In the genomic region with DNA sequence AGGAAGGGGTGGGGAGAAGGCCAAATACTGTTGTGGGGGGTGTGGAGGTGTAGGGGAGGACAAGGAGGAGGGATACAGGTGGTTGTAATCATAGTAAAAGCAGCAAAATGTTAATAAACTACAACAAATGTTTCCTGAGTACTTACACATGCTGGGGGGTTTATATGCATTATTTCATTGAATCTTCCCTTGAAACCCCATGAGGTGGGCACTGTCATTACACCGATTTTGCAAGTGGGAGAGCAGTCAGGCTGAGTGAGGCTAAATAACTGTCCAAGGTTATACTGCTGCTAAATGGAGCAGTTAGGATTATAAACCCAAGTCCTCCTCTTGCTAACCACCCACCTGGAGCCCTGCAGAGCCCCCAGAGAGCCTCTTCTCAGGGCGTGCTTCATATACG, we compare ENCODE assay signal across 24 cellular contexts. TPM values are rescaled to one million over a fixed set of nuclear protein-coding genes. Genes with fewer than 3 reads are reported as not detected.
DNase-seq lines count a peak whose midpoint lies in the region; ATAC-seq and TF ChIP-seq lines count a peak whose summit lies in the region.
"Had no signal": no experiment of that assay in that cellular context is flagged by ENCODE, and none has a peak within 500 bp of the region (broad histone marks: within the 10 kb centered on the region; RNA-seq: fewer than 3 reads in every experiment).

No MANE protein-coding gene starts in this region.

- ATAC-seq in HCT116 (peak; percentile 57; the same call in 1 of the 2 replicates), WTC11 (peak; percentile 7; the same call in 1 of the 2 replicates)
- no peak for ATAC-seq in activated CD8-positive, alpha-beta T cell treated with anti-CD3 and anti-CD28 coated beads, Interleukin-2, amount 10 ng/mL, durations not matched to agents 7 days and 5 days
- no peak for ATAC-seq in CD4-positive, alpha-beta T cell (ENCODE audit: poor library complexity)

- H4K20me1 ChIP-seq in HCT116 (ENCODE audit: insufficient read depth), result no peaks in the 10 kb centered on the region

- CTCF ChIA-PET in HCT116 (lab: Charles Lee) (no interaction called here), WTC11 (lab: Charles Lee) (no interaction called here)
- CTCF ChIA-PET in activated CD8-positive, alpha-beta T cell treated with anti-CD3 and anti-CD28 coated beads, Interleukin-2, amount 10 ng/mL, durations not matched to agents 7 days and 5 days (lab: Charles Lee), result no interaction called here
- CTCF ChIA-PET in CD4-positive, alpha-beta T cell (lab: Charles Lee), result no interaction called here

- no peaks in the 10 kb centered on the region for H3K9me2 ChIP-seq in HCT116 (ENCODE audit: insufficient read depth)

- H3K9me3 ChIP-seq in HCT116 (ENCODE audit: control insufficient read depth in 1 of 2, insufficient read depth in 1 of 2, low read depth in 1 of 2, low read length in 2 of 2), result no peaks in the 10 kb centered on the region
- no peaks in the 10 kb centered on the region for H3K9me3 ChIP-seq in CD4-positive, alpha-beta T cell (ENCODE audit: control insufficient read depth, low read length)
- H3K9me3 ChIP-seq: MG63 had no signal

- BruUV-seq in HCT116 (replicated peaks; lab: Mats Ljungman, UMichigan), result no TSS peak

- RAD21 ChIA-PET in HCT116 (lab: Charles Lee; ENCODE audit: low non-redundant PET in 1 of 2, low total read pairs in 2 of 2, uncharacterized antibody in 2 of 2, unreplicated experiment in 2 of 2), result no interaction called here

- POLR2A ChIA-PET in HCT116 (lab: Charles Lee), result no interaction called here
- POLR2A ChIA-PET in WTC11 (lab: Charles Lee), result no interaction called here
- POLR2A ChIA-PET in activated CD8-positive, alpha-beta T cell treated with anti-CD3 and anti-CD28 coated beads, Interleukin-2, amount 10 ng/mL, durations not matched to agents 7 days and 5 days (lab: Charles Lee), result no interaction called here
- POLR2A ChIA-PET in CD4-positive, alpha-beta T cell (lab: Charles Lee), result no interaction called here

- H3K36me3 ChIP-seq in HCT116 (ENCODE audit: control insufficient read depth in 1 of 2, insufficient read depth in 2 of 2, low read length in 2 of 2), result no peaks in the 10 kb centered on the region
- H3K36me3 ChIP-seq: MG63 had no signal

- H3K36me3 Mint-ChIP-seq in WTC11 (no peaks in the 10 kb centered on the region), glutamatergic neuron (ENCODE audit: unreplicated experiment) (no peaks in the 10 kb centered on the region)
- no peaks in the 10 kb centered on the region for H3K36me3 Mint-ChIP-seq in activated CD8-positive, alpha-beta T cell treated with anti-CD3 and anti-CD28 coated beads, Interleukin-2, amount 10 ng/mL, durations not matched to agents 7 days and 5 days (ENCODE audit: low read depth)
- no peaks in the 10 kb centered on the region for H3K36me3 Mint-ChIP-seq in CD4-positive, alpha-beta T cell (ENCODE audit: low read depth)
- H3K36me3 Mint-ChIP-seq: CD4-positive, CD25-positive, alpha-beta regulatory T cell had no signal

- H3K27me3 Mint-ChIP-seq in WTC11 (ENCODE audit: low read depth) (no peaks in the 10 kb centered on the region), glutamatergic neuron (ENCODE audit: unreplicated experiment) (no peaks in the 10 kb centered on the region)
- H3K27me3 Mint-ChIP-seq in activated CD8-positive, alpha-beta T cell treated with anti-CD3 and anti-CD28 coated beads, Interleukin-2, amount 10 ng/mL, durations not matched to agents 7 days and 5 days (ENCODE audit: low read depth), result peaks cover 53% of the 10 kb centered on the region
- peaks cover 41% of the 10 kb centered on the region for H3K27me3 Mint-ChIP-seq in CD4-positive, alpha-beta T cell

- no peaks in the 10 kb centered on the region for H3K79me2 ChIP-seq in HCT116 (ENCODE audit: insufficient read depth, low read length)

- no peak overlapping the region for H3K27ac ChIP-seq in HCT116 (ENCODE audit: low read depth, low read length)
- H3K27ac ChIP-seq in CD4-positive, alpha-beta T cell (ENCODE audit: low read depth, low read length), result no peak overlapping the region
- H3K27ac ChIP-seq: PC-9, RWPE1, SK-N-MC had no signal

- no peak overlapping the region for H3K4me3 Mint-ChIP-seq in WTC11
- no peak overlapping the region for H3K4me3 Mint-ChIP-seq in glutamatergic neuron (ENCODE audit: unreplicated experiment)
- no peak overlapping the region for H3K4me3 Mint-ChIP-seq in activated CD8-positive, alpha-beta T cell treated with anti-CD3 and anti-CD28 coated beads, Interleukin-2, amount 10 ng/mL, durations not matched to agents 7 days and 5 days
- H3K4me3 Mint-ChIP-seq in CD4-positive, alpha-beta T cell, result no peak overlapping the region
- H3K4me3 Mint-ChIP-seq: CD4-positive, CD25-positive, alpha-beta regulatory T cell had no signal

- H2AFZ ChIP-seq in HCT116 (ENCODE audit: low read depth, low read length, poor library complexity, severe bottlenecking), result no peak overlapping the region
- H2AFZ ChIP-seq: PC-9 had no signal

- no peak overlapping the region for H3K4me2 ChIP-seq in HCT116 (ENCODE audit: low read length)
- H3K4me2 ChIP-seq: PC-9 had no signal

- H3K4me3 ChIP-seq in HCT116 (replicated peaks in 1 of 2; ENCODE audit: low read depth in 1 of 2, low read length in 2 of 2), result no peak overlapping the region
- H3K4me3 ChIP-seq: MG63, PC-9, SK-N-MC had no signal

- H3K4me1 Mint-ChIP-seq in WTC11 (peaks cover 48% of the 10 kb centered on the region), glutamatergic neuron (ENCODE audit: low read depth, unreplicated experiment) (no peaks in the 10 kb centered on the region)
- H3K4me1 Mint-ChIP-seq in activated CD8-positive, alpha-beta T cell treated with anti-CD3 and anti-CD28 coated beads, Interleukin-2, amount 10 ng/mL, durations not matched to agents 7 days and 5 days (ENCODE audit: low read depth), result no peaks in the 10 kb centered on the region
- no peaks in the 10 kb centered on the region for H3K4me1 Mint-ChIP-seq in CD4-positive, alpha-beta T cell (ENCODE audit: low read depth)
- H3K4me1 Mint-ChIP-seq: CD4-positive, CD25-positive, alpha-beta regulatory T cell had no signal

- no peak for DNase-seq in HCT116 (ENCODE audit: low read depth, low spot score)
- no peak for DNase-seq in WTC11 (ENCODE audit: low spot score)
- no peak for DNase-seq in glutamatergic neuron
- DNase-seq in NCI-H1092 treated with DMSO at 0.1 percent for 48 hours (lab: John Stamatoyannopoulos, UW), result no peak
- DNase-seq in activated CD8-positive, alpha-beta T cell treated with anti-CD3 and anti-CD28 coated beads, Interleukin-2, amount 10 ng/mL, durations not matched to agents 7 days and 5 days, result no peak
- no peak for DNase-seq in CD4-positive, alpha-beta T cell
- DNase-seq in pons (ENCODE audit: low spot score), result no peak
- DNase-seq: CD4-positive, CD25-positive, alpha-beta regulatory T cell; COR-L47; DMS 273 treated with DMSO at 0.1 percent for 48 hours; GOT3; MG63; NCI-H1048; NCI-H146; NCI-H2029; NCI-H345; NCI-H524 treated with DMSO at 0.1 percent for 48 hours; NCI-H82; PC-9; SHP77 treated with DMSO at 0.1 percent for 48 hours; SW 1271 had no signal

- H3K27ac Mint-ChIP-seq in WTC11 (no peak overlapping the region), glutamatergic neuron (ENCODE audit: unreplicated experiment) (no peak overlapping the region)
- H3K27ac Mint-ChIP-seq in activated CD8-positive, alpha-beta T cell treated with anti-CD3 and anti-CD28 coated beads, Interleukin-2, amount 10 ng/mL, durations not matched to agents 7 days and 5 days, result no peak overlapping the region
- no peak overlapping the region for H3K27ac Mint-ChIP-seq in CD4-positive, alpha-beta T cell
- H3K27ac Mint-ChIP-seq: CD4-positive, CD25-positive, alpha-beta regulatory T cell had no signal

- H3K9ac ChIP-seq in HCT116 (ENCODE audit: low read length), result no peak overlapping the region

- no peak for TF ChIP-seq RAD21 in HCT116 (IDR thresholded peaks at IDR 0.05; ENCODE audit: low read depth)

- TF ChIP-seq CTCF in HCT116 (IDR thresholded peaks at IDR 0.05 in 2 of 3, conservative IDR thresholded peaks at IDR 0.05 in 1 of 3; ENCODE audit: borderline replicate concordance in 1 of 3, insufficient read depth in 1 of 3, low read depth in 2 of 3, low read length in 2 of 3) (peak in 2 of 3 experiments; percentile 11 to 19; a peak in 2 of 6 replicates), WTC11 (IDR thresholded peaks at IDR 0.05) (no peak), glutamatergic neuron (IDR thresholded peaks at IDR 0.05; ENCODE audit: partially characterized antibody, unreplicated experiment) (peak; percentile 38)
- no peak for TF ChIP-seq CTCF in CD4-positive, alpha-beta T cell (IDR thresholded peaks at IDR 0.05)

- peaks cover 11% of the 10 kb centered on the region; the same call in 1 of the 2 replicates for H3K27me3 ChIP-seq in HCT116 (ENCODE audit: insufficient read depth, low read length)
- peaks cover 10% of the 10 kb centered on the region for H3K27me3 ChIP-seq in CD4-positive, alpha-beta T cell (ENCODE audit: control insufficient read depth, insufficient read depth, low read length)
- H3K27me3 ChIP-seq: MG63 had no signal

- TF ChIP-seq POLR2A in HCT116 (IDR thresholded peaks at IDR 0.05; ENCODE audit: borderline replicate concordance, extremely low read depth, insufficient read depth, insufficient read length), result no peak

- H3K9me3 Mint-ChIP-seq in WTC11, result no peaks in the 10 kb centered on the region
- peaks cover 5% of the 10 kb centered on the region for H3K9me3 Mint-ChIP-seq in glutamatergic neuron (ENCODE audit: unreplicated experiment)
- no peaks in the 10 kb centered on the region for H3K9me3 Mint-ChIP-seq in activated CD8-positive, alpha-beta T cell treated with anti-CD3 and anti-CD28 coated beads, Interleukin-2, amount 10 ng/mL, durations not matched to agents 7 days and 5 days (ENCODE audit: insufficient read depth)
- H3K9me3 Mint-ChIP-seq in CD4-positive, alpha-beta T cell, result no peaks in the 10 kb centered on the region

- intact Hi-C loops in HCT116 (cut with micrococcal nuclease), result no loop called here
- intact Hi-C loops in CD4-positive, alpha-beta T cell (cut with DNase I, micrococcal nuclease), result no loop called here

- peaks cover 0 to 9% of the 10 kb centered on the region in 2 experiments; a peak in 3 of 4 replicates for H3K4me1 ChIP-seq in HCT116 (ENCODE audit: control insufficient read depth in 1 of 2, insufficient read depth in 2 of 2, low read length in 2 of 2)

TF ChIP-seq in HCT116, 20 proteins besides CTCF, POLR2A, EP300 and RAD21 (continues in another document):
- TF ChIP-seq EZH2phosphoT487 (IDR thresholded peaks at IDR 0.05; ENCODE audit: borderline replicate concordance) (no peak), ZNF274 (IDR thresholded peaks at IDR 0.05; ENCODE audit: low read depth, low read length) (no peak), SP1 (IDR thresholded peaks at IDR 0.05; ENCODE audit: low read depth) (no peak)

RNA-seq across cellular contexts. Expression of a gene that starts 14.4 kb away (rescaled TPM):
- total RNA-seq in HCT116 (2021; ENCODE audit: unreplicated experiment) (1.0 TPM), WTC11 (2021) (1.5 to 3.0 TPM (median 2.5 TPM) in 3 replicates), glutamatergic neuron (ENCODE audit: unreplicated experiment) (0.37 TPM)
- 1.9 and 2.2 TPM in 2 replicates for polyA plus RNA-seq in HCT116 (2012)
- total RNA-seq in activated CD8-positive, alpha-beta T cell treated with anti-CD3 and anti-CD28 coated beads, Interleukin-2, amount 10 ng/mL, durations not matched to agents 7 days and 5 days, result not detected
- not detected for total RNA-seq in CD4-positive, alpha-beta T cell
- total RNA-seq: CD4-positive, CD25-positive, alpha-beta regulatory T cell had no signal
- polyA plus RNA-seq: BJ; CD4-positive, CD25-positive, alpha-beta regulatory T cell had no signal

Comparison
In these comparisons a context has a peak if more than half of its experiments do, and no peak if none do; other contexts are left out.
1. ATAC-seq: peak in HCT116 (single experiment) and WTC11 (single experiment); none in activated CD8-positive, alpha-beta T cell treated with anti-CD3 and anti-CD28 coated beads, Interleukin-2, amount 10 ng/mL, durations not matched to agents 7 days and 5 days (single experiment) and CD4-positive, alpha-beta T cell (single experiment).
2. CTCF ChIP-seq: peak in HCT116 (2 of 3) and glutamatergic neuron (single experiment); none in WTC11 (single experiment) and CD4-positive, alpha-beta T cell (single experiment).